17 cellular contexts compared by ENCODE assay signal in genomic region chr4:82084747-82085146, GRCh38.
DNase-seq lines count a peak whose midpoint lies in the region; ATAC-seq and TF ChIP-seq lines count a peak whose summit lies in the region.
"Had no signal": no experiment of that assay in that cellular context is flagged by ENCODE, and none has a peak within 500 bp of the region (broad histone marks: within the 10 kb centered on the region; RNA-seq: fewer than 3 reads in every experiment).

No MANE protein-coding gene starts in this region.

- no peak overlapping the region for H4K12ac ChIP-seq in trophoblast cell (ENCODE audit: low read depth, low read length)

- no peak overlapping the region for H3K27ac ChIP-seq in right cardiac atrium (ENCODE audit: low read length)
- H3K27ac ChIP-seq in left ventricle myocardium inferior (replicated peaks), result no peak overlapping the region
- peak overlapping the region in 1 of 4 donors; percentile 12 for H3K27ac ChIP-seq in body of pancreas
- H3K27ac ChIP-seq in trophoblast cell (ENCODE audit: low read depth, low read length), result no peak overlapping the region
- H3K27ac ChIP-seq: BLaER1 treated with 17β-estradiol and CSF1 and Interleukin-3, amounts not matched to agents 10 nM and 100 nM had no signal

- H3K14ac ChIP-seq in trophoblast cell (ENCODE audit: low read length), result no peak overlapping the region

- H2BK5ac ChIP-seq in trophoblast cell (ENCODE audit: low read depth, low read length, poor library complexity), result no peak overlapping the region

- H3K4me1 ChIP-seq in right cardiac atrium (ENCODE audit: control insufficient read depth, insufficient read depth, low read length) (no peaks in the 10 kb centered on the region), left ventricle myocardium inferior (no peaks in the 10 kb centered on the region), body of pancreas (no peaks in the 10 kb centered on the region), trophoblast cell (ENCODE audit: control insufficient read depth in 1 of 2, insufficient read depth in 2 of 2, low read length in 2 of 2) (no peaks in the 10 kb centered on the region)
- H3K4me1 ChIP-seq: BLaER1 treated with 17β-estradiol and CSF1 and Interleukin-3, amounts not matched to agents 10 nM and 100 nM had no signal

- intact Hi-C loops in right cardiac atrium (cut with DNase I) (no loop called here), left ventricle myocardium inferior (cut with micrococcal nuclease) (no loop called here), body of pancreas (cut with DNase I) (no loop called here)

- H3K4me3 ChIP-seq in right cardiac atrium (ENCODE audit: low read length) (no peak overlapping the region), left ventricle myocardium inferior (no peak overlapping the region), body of pancreas (no peak overlapping the region), trophoblast cell (ENCODE audit: low read depth, low read length) (no peak overlapping the region)
- H3K4me3 ChIP-seq: BLaER1 treated with 17β-estradiol and CSF1 and Interleukin-3, amounts not matched to agents 10 nM and 100 nM had no signal

- no peak overlapping the region for H2BK120ac ChIP-seq in trophoblast cell (ENCODE audit: insufficient read depth, low read length, poor library complexity)

- no peak overlapping the region for H3K4ac ChIP-seq in trophoblast cell (ENCODE audit: low read depth, low read length)

- H3K9me3 ChIP-seq in right cardiac atrium (ENCODE audit: control insufficient read depth, low read length) (no peaks in the 10 kb centered on the region), left ventricle myocardium inferior (replicated peaks) (no peaks in the 10 kb centered on the region), body of pancreas (no peaks in the 10 kb centered on the region), trophoblast cell (ENCODE audit: insufficient read depth, low read depth, low read length) (no peaks in the 10 kb centered on the region)

- H2AFZ ChIP-seq in trophoblast cell (ENCODE audit: insufficient read depth, low read length, poor library complexity), result no peak overlapping the region

- no peak overlapping the region for H4K91ac ChIP-seq in trophoblast cell (ENCODE audit: low read depth, low read length)

- H3K23ac ChIP-seq in trophoblast cell (ENCODE audit: low read length), result peak overlapping the region; percentile 92

- no peak overlapping the region for H2BK12ac ChIP-seq in trophoblast cell (ENCODE audit: low read length)

- H3K18ac ChIP-seq in trophoblast cell (ENCODE audit: low read length), result no peak overlapping the region

- no peak overlapping the region for H3K4me2 ChIP-seq in trophoblast cell (ENCODE audit: low read length)
- H3K4me2 ChIP-seq: BLaER1 treated with 17β-estradiol and CSF1 and Interleukin-3, amounts not matched to agents 10 nM and 100 nM had no signal

- no peak overlapping the region for H2AK5ac ChIP-seq in trophoblast cell (ENCODE audit: low read length)

- H3K79me2 ChIP-seq in trophoblast cell (ENCODE audit: control insufficient read depth, insufficient read depth, low read length, poor library complexity), result no peaks in the 10 kb centered on the region

- DNase-seq in right cardiac atrium (peak; percentile 19 to 32 (median 21)), left ventricle myocardium inferior (no peak), body of pancreas (peak; percentile 72 to 89 (median 85)), trophoblast cell (no peak), NCI-H1694 treated with DMSO at 0.1 percent for 48 hours (lab: John Stamatoyannopoulos, UW) (no peak), OCI-M2 (lab: John Stamatoyannopoulos, UW; ENCODE audit: unreplicated experiment) (no peak)
- DNase-seq: Calu3; CD8-positive, alpha-beta T cell; DMS79 treated with DMSO at 0.1 percent for 48 hours; GF-D8; GOT3; H7; HFFc6 had no signal

- no peaks in the 10 kb centered on the region for H3K27me3 ChIP-seq in right cardiac atrium (ENCODE audit: control insufficient read depth, insufficient read depth)
- no peaks in the 10 kb centered on the region for H3K27me3 ChIP-seq in left ventricle myocardium inferior (ENCODE audit: low read depth)
- no peaks in the 10 kb centered on the region for H3K27me3 ChIP-seq in body of pancreas
- H3K27me3 ChIP-seq in trophoblast cell (ENCODE audit: insufficient read depth, low read length), result no peaks in the 10 kb centered on the region
- H3K27me3 ChIP-seq: BLaER1 treated with 17β-estradiol and CSF1 and Interleukin-3, amounts not matched to agents 10 nM and 100 nM had no signal

- TF ChIP-seq CTCF in left ventricle myocardium inferior (IDR thresholded peaks at IDR 0.05; ENCODE audit: borderline replicate concordance) (no peak), body of pancreas (IDR thresholded peaks at IDR 0.05) (no peak)

- no peaks in the 10 kb centered on the region for H3K79me1 ChIP-seq in trophoblast cell (ENCODE audit: low read length)

- ATAC-seq in right cardiac atrium (peak; percentile 40 to 87), body of pancreas (peak; percentile 97), GM21515 (IDR thresholded peaks at IDR 0.05; ENCODE audit: unreplicated experiment) (no peak)
- ATAC-seq: CD8-positive, alpha-beta T cell; HCT116; HepG2 had no signal

- no peak for TF ChIP-seq POLR2A in body of pancreas (IDR thresholded peaks at IDR 0.05)

- WGBS in right cardiac atrium, result 86% methylated on average over 1 of the region's 1 CpG
- 27 to 42% methylated on average over 1 of the region's 1 CpG for WGBS in body of pancreas, 2 donors
- no CpG with 5 or more reads among the region's 1 CpG for WGBS in trophoblast cell (ENCODE audit: extremely low coverage, insufficient coverage, insufficient read length)

- H3K36me3 ChIP-seq in left ventricle myocardium inferior (no peaks in the 10 kb centered on the region), body of pancreas (replicated peaks in 1 of 2; ENCODE audit: insufficient read depth in 1 of 2, low read depth in 2 of 2) (no peaks in the 10 kb centered on the region), trophoblast cell (ENCODE audit: control insufficient read depth in 1 of 2, insufficient read depth in 2 of 2, low read length in 2 of 2) (no peaks in the 10 kb centered on the region)
- H3K36me3 ChIP-seq: BLaER1 treated with 17β-estradiol and CSF1 and Interleukin-3, amounts not matched to agents 10 nM and 100 nM had no signal

- H4K8ac ChIP-seq in trophoblast cell (ENCODE audit: low read depth, low read length), result no peak overlapping the region

- no peak overlapping the region for H3K9ac ChIP-seq in trophoblast cell (ENCODE audit: low read length)
- H3K9ac ChIP-seq: BLaER1 treated with 17β-estradiol and CSF1 and Interleukin-3, amounts not matched to agents 10 nM and 100 nM had no signal

Comparison
In these comparisons a context has a peak if more than half of its experiments do, and no peak if none do; other contexts are left out.
1. DNase-seq: peak in right cardiac atrium (3 of 3) and body of pancreas (4 of 4); none in left ventricle myocardium inferior (single experiment), trophoblast cell (0 of 2), NCI-H1694 treated with DMSO at 0.1 percent for 48 hours (single experiment) and OCI-M2 (single experiment).